Comparison of ENCODE assay signal across 1 cellular context in genomic region chr1:7265771-7266371, GRCh38.
TF ChIP-seq lines count a peak whose summit lies in the region.

No MANE protein-coding gene starts in this region.

TF ChIP-seq in HepG2, 621 proteins besides CTCF, POLR2A, EP300 and RAD21 (continued from another document and continues in another):
- TF ChIP-seq SP140L (CRISPR knock-in tag; IDR thresholded peaks at IDR 0.05; ENCODE audit: borderline replicate concordance) (no peak), ZNF644 (CRISPR knock-in tag; IDR thresholded peaks at IDR 0.05; ENCODE audit: low read depth) (peak; percentile 66), ZNF607 (CRISPR knock-in tag; IDR thresholded peaks at IDR 0.05; ENCODE audit: borderline replicate concordance) (no peak), NFE2 (CRISPR knock-in tag; IDR thresholded peaks at IDR 0.05) (no peak), ZSCAN20 (CRISPR knock-in tag; IDR thresholded peaks at IDR 0.05; ENCODE audit: borderline replicate concordance) (no peak), FUBP1 (CRISPR knock-in tag; IDR thresholded peaks at IDR 0.05; ENCODE audit: borderline replicate concordance) (no peak), SNAPC2 (CRISPR knock-in tag; IDR thresholded peaks at IDR 0.05) (no peak), BCL6 (CRISPR knock-in tag; IDR thresholded peaks at IDR 0.05) (no peak), KLF13 (CRISPR knock-in tag; IDR thresholded peaks at IDR 0.05) (no peak), ZMYM3 (CRISPR knock-in tag; IDR thresholded peaks at IDR 0.05) (no peak), ZNF614 (CRISPR knock-in tag; IDR thresholded peaks at IDR 0.05; ENCODE audit: borderline replicate concordance) (no peak; the same call in 1 of the 2 replicates), GATAD1 (CRISPR knock-in tag; IDR thresholded peaks at IDR 0.05) (0 out of 2 replicates have a peak, but pooled peaks have one; percentile 31), HOMEZ (CRISPR knock-in tag; IDR thresholded peaks at IDR 0.05; ENCODE audit: low read depth) (no peak), SMAD1 (CRISPR knock-in tag; IDR thresholded peaks at IDR 0.05; ENCODE audit: borderline replicate concordance, low read depth) (no peak), ZMAT3 (CRISPR knock-in tag; conservative IDR thresholded peaks at IDR 0.05) (no peak), ZNF75D (CRISPR knock-in tag; IDR thresholded peaks at IDR 0.05; ENCODE audit: borderline replicate concordance) (no peak), ZNF230 (CRISPR knock-in tag; IDR thresholded peaks at IDR 0.05) (no peak), THRA (CRISPR knock-in tag; IDR thresholded peaks at IDR 0.05; ENCODE audit: borderline replicate concordance) (peak; percentile 60; the same call in 1 of the 2 replicates), PPARG (CRISPR knock-in tag; conservative IDR thresholded peaks at IDR 0.05) (no peak), ZFP90 (CRISPR knock-in tag; IDR thresholded peaks at IDR 0.05; ENCODE audit: borderline replicate concordance) (no peak), HMGXB3 (CRISPR knock-in tag; IDR thresholded peaks at IDR 0.05; ENCODE audit: borderline replicate concordance) (no peak), NCOA1 (CRISPR knock-in tag; IDR thresholded peaks at IDR 0.05) (no peak), IRF2 (CRISPR knock-in tag; IDR thresholded peaks at IDR 0.05) (no peak), ZNF460 (CRISPR knock-in tag; IDR thresholded peaks at IDR 0.05; ENCODE audit: borderline replicate concordance) (no peak), RXRB (CRISPR knock-in tag; IDR thresholded peaks at IDR 0.05; ENCODE audit: borderline replicate concordance) (no peak), ZNF12 (CRISPR knock-in tag; IDR thresholded peaks at IDR 0.05) (peak; percentile 82), YEATS4 (CRISPR knock-in tag; IDR thresholded peaks at IDR 0.05; ENCODE audit: borderline replicate concordance) (no peak), ZNF367 (CRISPR knock-in tag; IDR thresholded peaks at IDR 0.05; ENCODE audit: borderline replicate concordance) (no peak), GLMP (CRISPR knock-in tag; IDR thresholded peaks at IDR 0.05; ENCODE audit: borderline replicate concordance) (no peak), ZNF691 (CRISPR knock-in tag; IDR thresholded peaks at IDR 0.05; ENCODE audit: borderline replicate concordance, low read depth) (no peak), ZBTB2 (CRISPR knock-in tag; IDR thresholded peaks at IDR 0.05; ENCODE audit: low read depth) (no peak), FOXK1 (CRISPR knock-in tag; IDR thresholded peaks at IDR 0.05; ENCODE audit: borderline replicate concordance, low read depth) (peak; percentile 27; the same call in 1 of the 2 replicates), CSRNP2 (CRISPR knock-in tag; conservative IDR thresholded peaks at IDR 0.05; ENCODE audit: low read depth) (no peak), ZMYM2 (CRISPR knock-in tag; IDR thresholded peaks at IDR 0.05) (no peak), AKAP8 (CRISPR knock-in tag; IDR thresholded peaks at IDR 0.05) (0 out of 2 replicates have a peak, but pooled peaks have one; percentile 20), ZNF331 (CRISPR knock-in tag; IDR thresholded peaks at IDR 0.05) (peak; percentile 87), GTF3A (CRISPR knock-in tag; conservative IDR thresholded peaks at IDR 0.05) (no peak), KAT7 (CRISPR knock-in tag; IDR thresholded peaks at IDR 0.05; ENCODE audit: borderline replicate concordance) (no peak), PHF21A (CRISPR knock-in tag; IDR thresholded peaks at IDR 0.05) (peak; percentile 66), PAXIP1 (CRISPR knock-in tag; conservative IDR thresholded peaks at IDR 0.05) (peak; percentile 62; the same call in 1 of the 2 replicates), NFRKB (IDR thresholded peaks at IDR 0.05) (no peak), ZNF780A (CRISPR knock-in tag; IDR thresholded peaks at IDR 0.05) (no peak), TFDP1 (CRISPR knock-in tag; IDR thresholded peaks at IDR 0.05; ENCODE audit: borderline replicate concordance) (peak; percentile 34; the same call in 1 of the 2 replicates), SP2 (CRISPR knock-in tag; IDR thresholded peaks at IDR 0.05) (peak; percentile 23; the same call in 1 of the 2 replicates), ZNF264 (CRISPR knock-in tag; IDR thresholded peaks at IDR 0.05) (peak; percentile 50; the same call in 1 of the 2 replicates), RARA (CRISPR knock-in tag; IDR thresholded peaks at IDR 0.05) (peak; percentile 20; the same call in 1 of the 2 replicates)
